Comparison of ENCODE assay signal across 35 cellular contexts in the genomic region with DNA sequence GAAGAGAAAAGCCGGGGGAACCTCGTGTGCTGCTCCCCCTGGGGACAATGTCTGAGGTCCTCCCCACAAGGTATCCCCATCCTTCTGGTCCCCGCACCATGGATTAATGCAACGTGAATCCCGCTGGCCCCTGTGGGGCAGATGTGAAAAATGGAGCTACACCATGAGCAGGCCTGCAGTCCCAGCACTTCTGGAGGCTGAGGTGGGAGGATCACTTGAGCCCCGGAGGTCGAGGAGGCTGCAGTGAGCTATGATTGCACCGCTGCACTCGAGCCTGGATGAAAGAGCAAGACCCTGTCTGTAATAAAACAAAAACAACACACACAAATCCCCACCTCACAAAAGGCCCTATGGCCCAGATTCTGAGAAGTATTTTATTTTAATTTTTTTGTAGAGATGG. TPM values are rescaled to one million over a fixed set of nuclear protein-coding genes. Genes with fewer than 3 reads are reported as not detected.
"Had no signal": no experiment of that assay in that cellular context is flagged by ENCODE, and none has a peak within 500 bp of the region (broad histone marks: within the 10 kb centered on the region; RNA-seq: fewer than 3 reads in every experiment).

No MANE protein-coding gene starts in this region.

- H2AFZ ChIP-seq: PC-9 had no signal

- DNase-seq: activated CD4-positive, alpha-beta T cell treated with anti-CD3 and anti-CD28 coated beads, Interleukin-2, amount 10 ng/mL, durations not matched to agents 24 days and 14 days; activated CD4-positive, alpha-beta T cell treated with anti-CD3 and anti-CD28 coated beads, Interleukin-2, amount 50 U/mL, for 4 hours; activated CD8-positive, alpha-beta T cell treated with anti-CD3 and anti-CD28 coated beads for 36 hours; activated gamma-delta T cell; activated naive CD4-positive, alpha-beta T cell treated with Interleukin-2 at 50 U/mL for 16 hours; activated T-cell treated with anti-CD3 and anti-CD28 coated beads, Interleukin-2, amount 50 U/mL, for 1 hour; adrenal gland; body of pancreas; caudate nucleus; NCI-H1092 treated with DMSO at 0.1 percent for 48 hours; NCI-H1417; NCI-H146; NCI-H187; NCI-H2029 treated with DMSO at 0.1 percent for 48 hours; NCI-H2107; NCI-H2171; NCI-H510A; NCI-H526; NCI-H748 treated with DMSO at 0.1 percent for 48 hours; NK-92 treated with Interleukin-12 subunit alpha and Interleukin-12 subunit beta, amount 100 ng/mL, for 24 hours; PC-9; SJCRH30 had no signal

- H3K4me3 ChIP-seq: adrenal gland, body of pancreas, breast epithelium, SJCRH30, SK-N-MC had no signal

- H3K27ac Mint-ChIP-seq: activated CD4-positive, alpha-beta T cell treated with anti-CD3 and anti-CD28 coated beads, Interleukin-2, amount 10 ng/mL, durations not matched to agents 24 days and 14 days; activated CD8-positive, alpha-beta T cell treated with anti-CD3 and anti-CD28 coated beads for 36 hours; activated T-helper 2 cell treated with anti-CD3 and anti-CD28 coated beads, Interferon-gamma antibody, Interleukin-2, Interleukin-4, amounts not matched to agents 10 μg/mL and 5 μg/mL and 100 μg/mL, durations not matched to agents 14 hours and 24 hours and 36 hours; T-helper 2 cell treated with Interferon-gamma antibody and Interleukin-4, amounts not matched to agents 5 μg/mL and 100 μg/mL, for 36 hours had no signal

- ATAC-seq: activated CD8-positive, alpha-beta T cell treated with anti-CD3 and anti-CD28 coated beads for 36 hours; body of pancreas had no signal

- H3K27me3 ChIP-seq: body of pancreas, SJCRH30 had no signal

- H3K36me3 Mint-ChIP-seq: activated naive CD4-positive, alpha-beta T cell treated with anti-CD3 and anti-CD28 coated beads, Interleukin-2, amount 50 U/mL, for 24 hours had no signal

- H3K36me3 ChIP-seq: adrenal gland, breast epithelium, SJCRH30 had no signal

- H3K4me3 Mint-ChIP-seq: activated CD4-positive, alpha-beta T cell treated with anti-CD3 and anti-CD28 coated beads, Interleukin-2, amount 10 ng/mL, durations not matched to agents 24 days and 14 days; activated CD8-positive, alpha-beta T cell treated with anti-CD3 and anti-CD28 coated beads for 36 hours; activated naive CD4-positive, alpha-beta T cell treated with anti-CD3 and anti-CD28 coated beads, Interleukin-2, amount 50 U/mL, for 24 hours; T-helper 2 cell treated with Interferon-gamma antibody and Interleukin-4, amounts not matched to agents 5 μg/mL and 100 μg/mL, for 36 hours had no signal

- FAIRE-seq: astrocyte, RCC 7860, TTC549 had no signal

- H3K9me3 Mint-ChIP-seq: activated CD4-positive, alpha-beta T cell treated with anti-CD3 and anti-CD28 coated beads, Interleukin-2, amount 10 ng/mL, durations not matched to agents 24 days and 14 days; activated CD8-positive, alpha-beta T cell treated with anti-CD3 and anti-CD28 coated beads for 36 hours; activated naive CD4-positive, alpha-beta T cell treated with anti-CD3 and anti-CD28 coated beads, Interleukin-2, amount 50 U/mL, for 24 hours; activated T-helper 2 cell treated with anti-CD3 and anti-CD28 coated beads, Interferon-gamma antibody, Interleukin-2, Interleukin-4, amounts not matched to agents 10 μg/mL and 5 μg/mL and 100 μg/mL, durations not matched to agents 14 hours and 24 hours and 36 hours; T-helper 2 cell treated with Interferon-gamma antibody and Interleukin-4, amounts not matched to agents 5 μg/mL and 100 μg/mL, for 36 hours had no signal

- H3K27ac ChIP-seq: body of pancreas, PC-9, SJCRH30, SK-N-MC had no signal

- H3K9me3 ChIP-seq: adrenal gland, body of pancreas, breast epithelium, SJCRH30 had no signal

RNA-seq across cellular contexts. Expression of a gene that starts 6.2 kb away (rescaled TPM):
- total RNA-seq: activated CD4-positive, alpha-beta T cell treated with anti-CD3 and anti-CD28 coated beads, Interleukin-2, amount 10 ng/mL, durations not matched to agents 24 days and 14 days; activated CD8-positive, alpha-beta memory T cell treated with anti-CD3 and anti-CD28 coated beads for 36 hours; activated CD8-positive, alpha-beta T cell treated with anti-CD3 and anti-CD28 coated beads for 36 hours; activated T-helper 2 cell treated with anti-CD3 and anti-CD28 coated beads, Interferon-gamma antibody, Interleukin-2, Interleukin-4, amounts not matched to agents 10 μg/mL and 5 μg/mL and 100 μg/mL, durations not matched to agents 14 hours and 24 hours and 36 hours; astrocyte; body of pancreas; M059J; OCI-LY7; PC-9; SJCRH30; T-helper 1 cell treated with Interleukin-12 subunit alpha and Interleukin-12 subunit beta and Interleukin-4 antibody, amounts not matched to agents 30 ng/mL and 1 ng/mL, for 36 hours had no signal

RNA-seq across cellular contexts. Expression of a gene that starts 17.5 kb away (rescaled TPM):
- total RNA-seq: activated CD4-positive, alpha-beta T cell treated with anti-CD3 and anti-CD28 coated beads, Interleukin-2, amount 10 ng/mL, durations not matched to agents 24 days and 14 days; activated CD8-positive, alpha-beta memory T cell treated with anti-CD3 and anti-CD28 coated beads for 36 hours; activated CD8-positive, alpha-beta T cell treated with anti-CD3 and anti-CD28 coated beads for 36 hours; activated T-helper 2 cell treated with anti-CD3 and anti-CD28 coated beads, Interferon-gamma antibody, Interleukin-2, Interleukin-4, amounts not matched to agents 10 μg/mL and 5 μg/mL and 100 μg/mL, durations not matched to agents 14 hours and 24 hours and 36 hours; astrocyte; M059J; OCI-LY7; PC-9; Right ventricle myocardium inferior; SJCRH30; T-helper 1 cell treated with Interleukin-12 subunit alpha and Interleukin-12 subunit beta and Interleukin-4 antibody, amounts not matched to agents 30 ng/mL and 1 ng/mL, for 36 hours had no signal

RNA-seq across cellular contexts. Expression of a gene that starts 30.6 kb away (rescaled TPM):
- total RNA-seq: activated CD4-positive, alpha-beta T cell treated with anti-CD3 and anti-CD28 coated beads, Interleukin-2, amount 10 ng/mL, durations not matched to agents 24 days and 14 days; activated CD8-positive, alpha-beta memory T cell treated with anti-CD3 and anti-CD28 coated beads for 36 hours; activated CD8-positive, alpha-beta T cell treated with anti-CD3 and anti-CD28 coated beads for 36 hours; activated T-helper 2 cell treated with anti-CD3 and anti-CD28 coated beads, Interferon-gamma antibody, Interleukin-2, Interleukin-4, amounts not matched to agents 10 μg/mL and 5 μg/mL and 100 μg/mL, durations not matched to agents 14 hours and 24 hours and 36 hours; M059J; OCI-LY7; PC-9; Right ventricle myocardium inferior; SJCRH30; T-helper 1 cell treated with Interleukin-12 subunit alpha and Interleukin-12 subunit beta and Interleukin-4 antibody, amounts not matched to agents 30 ng/mL and 1 ng/mL, for 36 hours had no signal
